Comparison of ENCODE assay signal across 17 cellular contexts in the genomic region with DNA sequence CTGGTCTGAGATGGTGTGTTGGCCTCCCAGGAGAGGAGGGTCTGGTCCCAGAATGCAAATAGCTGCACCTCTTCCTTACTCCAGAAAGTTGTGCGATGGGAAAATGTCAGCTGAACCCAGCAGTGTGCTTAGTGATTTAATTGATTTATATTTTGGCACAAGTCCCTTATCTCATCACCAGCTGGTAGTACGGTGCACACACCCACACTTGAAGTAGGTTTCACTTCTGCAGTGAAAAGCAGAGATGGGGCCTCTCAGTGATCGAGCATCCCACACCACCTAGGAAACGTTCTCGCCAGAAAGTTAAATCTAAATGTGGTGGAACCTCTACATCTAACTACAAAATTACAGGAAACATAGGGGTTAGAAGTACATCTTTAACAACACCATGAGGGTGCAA.
DNase-seq lines count a peak whose midpoint lies in the region; ATAC-seq and TF ChIP-seq lines count a peak whose summit lies in the region.
"Had no signal": no experiment of that assay in that cellular context is flagged by ENCODE, and none has a peak within 500 bp of the region (broad histone marks: within the 10 kb centered on the region; RNA-seq: fewer than 3 reads in every experiment).

No MANE protein-coding gene starts in this region.

- no peak overlapping the region for H2AFZ ChIP-seq in OCI-LY7 (ENCODE audit: low read length)

- TF ChIP-seq CTCF in OCI-LY7 (conservative IDR thresholded peaks at IDR 0.05; ENCODE audit: low read length) (no peak), tibial artery (IDR thresholded peaks at IDR 0.05) (no peak)

- no peaks in the 10 kb centered on the region for H3K9me2 ChIP-seq in OCI-LY7 (ENCODE audit: insufficient read depth, low read length)

- TF ChIP-seq POLR2A in GM18505 (IDR thresholded peaks at IDR 0.05; ENCODE audit: borderline replicate concordance, extremely low read depth, insufficient read depth, insufficient read length), result no peak

- POLR2A ChIA-PET in OCI-LY7 (lab: Charles Lee), result interaction anchor here (0.6 kb wide), 1 partner anchor 82 kb away, joined by 4 read pairs; no protein-coding TSS in a partner anchor

- H3K4me1 ChIP-seq in OCI-LY7 (ENCODE audit: insufficient read depth, low read length, poor library complexity, severe bottlenecking), result no peaks in the 10 kb centered on the region
- no peaks in the 10 kb centered on the region for H3K4me1 ChIP-seq in tibial artery
- H3K4me1 ChIP-seq: adrenal gland; BLaER1 treated with 17β-estradiol and CSF1 and Interleukin-3, amounts not matched to agents 10 nM and 100 nM had no signal

- peaks cover 0 to 2% (median 1%) of the 10 kb centered on the region in 3 donors for H3K27me3 Mint-ChIP-seq in immature natural killer cell (ENCODE audit: low read depth in 3 of 3)
- H3K27me3 Mint-ChIP-seq: activated CD8-positive, alpha-beta memory T cell treated with anti-CD3 and anti-CD28 coated beads, Interleukin-2, amount 10 ng/mL, durations not matched to agents 7 days and 5 days had no signal

- no peaks in the 10 kb centered on the region for H3K27me3 ChIP-seq in tibial artery
- H3K27me3 ChIP-seq: adrenal gland; BLaER1 treated with 17β-estradiol and CSF1 and Interleukin-3, amounts not matched to agents 10 nM and 100 nM had no signal

- H3K27ac Mint-ChIP-seq in immature natural killer cell, result peak overlapping the region in 1 of 6 donors; percentile 42
- H3K27ac Mint-ChIP-seq: activated CD8-positive, alpha-beta memory T cell treated with anti-CD3 and anti-CD28 coated beads, Interleukin-2, amount 10 ng/mL, durations not matched to agents 7 days and 5 days had no signal

- intact Hi-C loops in OCI-LY7 (cut with micrococcal nuclease; ENCODE audit: unreplicated experiment), result no loop called here
- intact Hi-C loops in tibial artery (cut with DNase I; ENCODE audit: low total_unique reads), result no loop called here

- CTCF ChIA-PET in OCI-LY7 (lab: Charles Lee; ENCODE audit: unreplicated experiment), result no interaction called here

- H3K9me3 Mint-ChIP-seq in immature natural killer cell, result no peaks in the 10 kb centered on the region
- H3K9me3 Mint-ChIP-seq: nephron progenitor cell had no signal

- no peak overlapping the region for H3K4me3 Mint-ChIP-seq in immature natural killer cell
- H3K4me3 Mint-ChIP-seq: activated CD8-positive, alpha-beta memory T cell treated with anti-CD3 and anti-CD28 coated beads, Interleukin-2, amount 10 ng/mL, durations not matched to agents 7 days and 5 days; nephron progenitor cell had no signal

- peaks cover 3 to 31% (median 4%) of the 10 kb centered on the region in 3 donors for H3K36me3 Mint-ChIP-seq in immature natural killer cell

- peaks cover 85% of the 10 kb centered on the region for H3K36me3 ChIP-seq in OCI-LY7 (ENCODE audit: insufficient read depth, low read length)
- peaks cover 43 to 79% (median 61%) of the 10 kb centered on the region in 3 donors for H3K36me3 ChIP-seq in tibial artery

- no peak overlapping the region for H3K4me2 ChIP-seq in OCI-LY7 (ENCODE audit: low read length)
- H3K4me2 ChIP-seq: BLaER1 treated with 17β-estradiol and CSF1 and Interleukin-3, amounts not matched to agents 10 nM and 100 nM; smooth muscle cell had no signal

- peak; percentile 9 for DNase-seq in OCI-LY7 (ENCODE audit: low spot score)
- no peak for DNase-seq in immature natural killer cell
- no peak for DNase-seq in activated naive CD4-positive, alpha-beta T cell (lab: John Stamatoyannopoulos, UW)
- no peak for DNase-seq in tibial artery
- DNase-seq: activated CD8-positive, alpha-beta memory T cell treated with anti-CD3 and anti-CD28 coated beads, Interleukin-2, amount 10 ng/mL, durations not matched to agents 7 days and 5 days; adrenal gland; dermis blood vessel endothelial cell; kidney glomerular epithelial cell; NCI-H1436 treated with DMSO at 0.1 percent for 48 hours; nephron progenitor cell; PC-3 had no signal

- H3K9me3 ChIP-seq in OCI-LY7 (ENCODE audit: low read length) (no peaks in the 10 kb centered on the region), tibial artery (no peaks in the 10 kb centered on the region)
- H3K9me3 ChIP-seq: adrenal gland; BLaER1 treated with 17β-estradiol and CSF1 and Interleukin-3, amounts not matched to agents 10 nM and 100 nM had no signal

- TSS peak; percentile 1 for BruUV-seq in OCI-LY7 (replicated peaks; lab: Mats Ljungman, UMichigan)

- no peak overlapping the region for H3K4me3 ChIP-seq in OCI-LY7 (ENCODE audit: low read depth, low read length, poor library complexity, severe bottlenecking)
- no peak overlapping the region for H3K4me3 ChIP-seq in tibial artery
- H3K4me3 ChIP-seq: adrenal gland; BLaER1 treated with 17β-estradiol and CSF1 and Interleukin-3, amounts not matched to agents 10 nM and 100 nM; smooth muscle cell had no signal

- H4K20me1 ChIP-seq in OCI-LY7 (ENCODE audit: insufficient read depth, low read length), result no peaks in the 10 kb centered on the region; the same call in 1 of the 2 replicates

- ATAC-seq in GM18505 (IDR thresholded peaks at IDR 0.05; ENCODE audit: unreplicated experiment), result peak; percentile 71
- peak; percentile 88 for ATAC-seq in GM21381 (IDR thresholded peaks at IDR 0.05; ENCODE audit: unreplicated experiment)
- peak; percentile 70 for ATAC-seq in HG03025 (IDR thresholded peaks at IDR 0.05; ENCODE audit: low FRiP score, unreplicated experiment)
- ATAC-seq in SK-N-SH treated with all-trans-retinoic acid at 6 μM for 48 hours, result no peak
- ATAC-seq: activated CD8-positive, alpha-beta memory T cell treated with anti-CD3 and anti-CD28 coated beads, Interleukin-2, amount 10 ng/mL, durations not matched to agents 7 days and 5 days; PC-3 had no signal

- H3K4me1 Mint-ChIP-seq in immature natural killer cell, result no peaks in the 10 kb centered on the region
- H3K4me1 Mint-ChIP-seq: activated CD8-positive, alpha-beta memory T cell treated with anti-CD3 and anti-CD28 coated beads, Interleukin-2, amount 10 ng/mL, durations not matched to agents 7 days and 5 days; nephron progenitor cell had no signal

- no peak overlapping the region for H3K27ac ChIP-seq in OCI-LY7 (ENCODE audit: low read depth, low read length, poor library complexity, severe bottlenecking)
- H3K27ac ChIP-seq in tibial artery, result no peak overlapping the region
- H3K27ac ChIP-seq: adrenal gland; BLaER1 treated with 17β-estradiol and CSF1 and Interleukin-3, amounts not matched to agents 10 nM and 100 nM had no signal

- H3K79me2 ChIP-seq in OCI-LY7 (ENCODE audit: insufficient read depth, low read depth, low read length), result no peaks in the 10 kb centered on the region

TF ChIP-seq in SK-N-SH treated with all-trans-retinoic acid at 6 μM for 48 hours, 23 proteins besides CTCF, POLR2A, EP300 and RAD21 (continues in another document):
- TF ChIP-seq ARNTL (CRISPR knock-in tag; IDR thresholded peaks at IDR 0.05; ENCODE audit: borderline replicate concordance, low read depth) (no peak), RARB (CRISPR knock-in tag; IDR thresholded peaks at IDR 0.05) (no peak), ZFP30 (CRISPR knock-in tag; IDR thresholded peaks at IDR 0.05) (no peak), ZNF565 (CRISPR knock-in tag; conservative IDR thresholded peaks at IDR 0.05; ENCODE audit: low read depth) (no peak), OSR1 (CRISPR knock-in tag; IDR thresholded peaks at IDR 0.05) (no peak), TCF4 (CRISPR knock-in tag; IDR thresholded peaks at IDR 0.05; ENCODE audit: borderline replicate concordance) (no peak), CSDC2 (CRISPR knock-in tag; IDR thresholded peaks at IDR 0.05) (no peak), ZNF70 (CRISPR knock-in tag; IDR thresholded peaks at IDR 0.05) (no peak), TOX (CRISPR knock-in tag; IDR thresholded peaks at IDR 0.05; ENCODE audit: borderline replicate concordance) (no peak), ISL1 (CRISPR knock-in tag; IDR thresholded peaks at IDR 0.05) (no peak), ESRRG (CRISPR knock-in tag; IDR thresholded peaks at IDR 0.05) (no peak)
- TF ChIP-seq, protein P1, sequence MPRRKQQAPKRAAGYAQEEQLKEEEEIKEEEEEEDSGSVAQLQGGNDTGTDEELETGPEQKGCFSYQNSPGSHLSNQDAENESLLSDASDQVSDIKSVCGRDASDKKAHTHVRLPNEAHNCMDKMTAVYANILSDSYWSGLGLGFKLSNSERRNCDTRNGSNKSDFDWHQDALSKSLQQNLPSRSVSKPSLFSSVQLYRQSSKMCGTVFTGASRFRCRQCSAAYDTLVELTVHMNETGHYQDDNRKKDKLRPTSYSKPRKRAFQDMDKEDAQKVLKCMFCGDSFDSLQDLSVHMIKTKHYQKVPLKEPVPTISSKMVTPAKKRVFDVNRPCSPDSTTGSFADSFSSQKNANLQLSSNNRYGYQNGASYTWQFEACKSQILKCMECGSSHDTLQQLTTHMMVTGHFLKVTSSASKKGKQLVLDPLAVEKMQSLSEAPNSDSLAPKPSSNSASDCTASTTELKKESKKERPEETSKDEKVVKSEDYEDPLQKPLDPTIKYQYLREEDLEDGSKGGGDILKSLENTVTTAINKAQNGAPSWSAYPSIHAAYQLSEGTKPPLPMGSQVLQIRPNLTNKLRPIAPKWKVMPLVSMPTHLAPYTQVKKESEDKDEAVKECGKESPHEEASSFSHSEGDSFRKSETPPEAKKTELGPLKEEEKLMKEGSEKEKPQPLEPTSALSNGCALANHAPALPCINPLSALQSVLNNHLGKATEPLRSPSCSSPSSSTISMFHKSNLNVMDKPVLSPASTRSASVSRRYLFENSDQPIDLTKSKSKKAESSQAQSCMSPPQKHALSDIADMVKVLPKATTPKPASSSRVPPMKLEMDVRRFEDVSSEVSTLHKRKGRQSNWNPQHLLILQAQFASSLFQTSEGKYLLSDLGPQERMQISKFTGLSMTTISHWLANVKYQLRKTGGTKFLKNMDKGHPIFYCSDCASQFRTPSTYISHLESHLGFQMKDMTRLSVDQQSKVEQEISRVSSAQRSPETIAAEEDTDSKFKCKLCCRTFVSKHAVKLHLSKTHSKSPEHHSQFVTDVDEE (CRISPR knock-in tag; IDR thresholded peaks at IDR 0.05), result no peak
- TF ChIP-seq, protein P2, sequence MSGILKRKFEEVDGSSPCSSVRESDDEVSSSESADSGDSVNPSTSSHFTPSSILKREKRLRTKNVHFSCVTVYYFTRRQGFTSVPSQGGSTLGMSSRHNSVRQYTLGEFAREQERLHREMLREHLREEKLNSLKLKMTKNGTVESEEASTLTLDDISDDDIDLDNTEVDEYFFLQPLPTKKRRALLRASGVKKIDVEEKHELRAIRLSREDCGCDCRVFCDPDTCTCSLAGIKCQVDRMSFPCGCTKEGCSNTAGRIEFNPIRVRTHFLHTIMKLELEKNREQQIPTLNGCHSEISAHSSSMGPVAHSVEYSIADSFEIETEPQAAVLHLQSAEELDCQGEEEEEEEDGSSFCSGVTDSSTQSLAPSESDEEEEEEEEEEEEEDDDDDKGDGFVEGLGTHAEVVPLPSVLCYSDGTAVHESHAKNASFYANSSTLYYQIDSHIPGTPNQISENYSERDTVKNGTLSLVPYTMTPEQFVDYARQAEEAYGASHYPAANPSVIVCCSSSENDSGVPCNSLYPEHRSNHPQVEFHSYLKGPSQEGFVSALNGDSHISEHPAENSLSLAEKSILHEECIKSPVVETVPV (CRISPR knock-in tag; IDR thresholded peaks at IDR 0.05), result no peak
